Comparison of ENCODE assay signal across 1 cellular context in genomic region chr4:119286377-119287002, GRCh38.
TF ChIP-seq lines count a peak whose summit lies in the region.

No MANE protein-coding gene starts in this region.

TF ChIP-seq in GM23338, 12 proteins besides CTCF, POLR2A, EP300 and RAD21 (continued from another document):
- TF ChIP-seq ETS1 (IDR thresholded peaks at IDR 0.05) (no peak), REST (IDR thresholded peaks at IDR 0.05; ENCODE audit: unreplicated experiment) (no peak), EZH2phosphoT487 (IDR thresholded peaks at IDR 0.05; ENCODE audit: unreplicated experiment) (no peak), POLR2AphosphoS5 (IDR thresholded peaks at IDR 0.05; ENCODE audit: low read depth) (no peak), EZH2 (IDR thresholded peaks at IDR 0.05; ENCODE audit: low read depth, unreplicated experiment) (no peak)
